ENCODE assay signal across 8 cellular contexts in genomic region chr22:26756675-26757293, GRCh38.
A peak's percentile ranks its signal among the peaks of the same experiment; 100 is the strongest.
DNase-seq lines count a peak whose midpoint lies in the region; ATAC-seq, FAIRE-seq and TF ChIP-seq lines count a peak whose summit lies in the region.

No MANE protein-coding gene starts in this region.

- no peaks in the 10 kb centered on the region for H4K20me1 ChIP-seq in HepG2 (ENCODE audit: insufficient read depth, low read length)

- no peaks in the 10 kb centered on the region for H3K36me3 ChIP-seq in HUES6 (ENCODE audit: control insufficient read depth, insufficient read depth, low read length)
- H3K36me3 ChIP-seq in colonic mucosa = no peaks in the 10 kb centered on the region
- no peaks in the 10 kb centered on the region for H3K36me3 ChIP-seq in HepG2 (replicated peaks in 1 of 2; ENCODE audit: control insufficient read depth in 1 of 2, insufficient read depth in 2 of 2, low read length in 2 of 2)

- no peak overlapping the region for H2AFZ ChIP-seq in HepG2 (ENCODE audit: low read length)

- WGBS in HepG2 (ENCODE audit: low lambda C conversion rate) = 44% methylated on average over 37 of the region's 47 CpGs

- H3K27ac ChIP-seq in CD4-positive, alpha-beta T cell (ENCODE audit: low read depth, low read length) = no peak overlapping the region
- no peak overlapping the region for H3K27ac ChIP-seq in HUES6 (ENCODE audit: low read depth, low read length)
- no peak overlapping the region for H3K27ac ChIP-seq in colonic mucosa
- H3K27ac ChIP-seq in HepG2 (ENCODE audit: extremely low read length, insufficient read depth, low read length) = no peak overlapping the region

- no peak overlapping the region for H3K4me2 ChIP-seq in HepG2 (ENCODE audit: low read depth, low read length)

- peak overlapping the region; percentile 62 for H3K9ac ChIP-seq in HUES6 (ENCODE audit: low read length)
- H3K9ac ChIP-seq in colonic mucosa (ENCODE audit: low read depth in 2 of 2, low read length in 2 of 2) = no peak overlapping the region
- no peak overlapping the region for H3K9ac ChIP-seq in HepG2 (ENCODE audit: insufficient read depth, low read depth, low read length)

- H3K79me2 ChIP-seq in HepG2 (ENCODE audit: insufficient read depth, low read length) = no peaks in the 10 kb centered on the region

- H3K9me3 ChIP-seq in CD4-positive, alpha-beta T cell (ENCODE audit: control insufficient read depth, low read length) = no peaks in the 10 kb centered on the region
- H3K9me3 ChIP-seq in HUES6 (ENCODE audit: control insufficient read depth, insufficient read depth, low read depth, low read length) (peaks cover 6% of the 10 kb centered on the region), colonic mucosa (no peaks in the 10 kb centered on the region), HepG2 (ENCODE audit: low read length) (peaks cover 4% of the 10 kb centered on the region; the same call in 1 of the 2 replicates)

- no peaks in the 10 kb centered on the region for H3K27me3 ChIP-seq in CD4-positive, alpha-beta T cell (ENCODE audit: control insufficient read depth, insufficient read depth, low read length)
- H3K27me3 ChIP-seq in HUES6 (ENCODE audit: control insufficient read depth, insufficient read depth, low read length) (no peaks in the 10 kb centered on the region), colonic mucosa (no peaks in the 10 kb centered on the region), HepG2 (ENCODE audit: control insufficient read depth in 1 of 2, insufficient read depth in 2 of 2, low read length in 2 of 2) (no peaks in the 10 kb centered on the region)

- TF ChIP-seq EP300 in HepG2 (IDR thresholded peaks at IDR 0.05; ENCODE audit: low read depth in 2 of 2, low read length in 2 of 2) = no peak
- no peak for TF ChIP-seq EP300 in HepG2 (CRISPR knock-in tag; IDR thresholded peaks at IDR 0.05; ENCODE audit: borderline replicate concordance)

- TF ChIP-seq POLR2A in HepG2 (IDR thresholded peaks at IDR 0.05; ENCODE audit: insufficient read depth in 1 of 2, low read depth in 2 of 2, low read length in 2 of 2) = no peak

- H3K4me3 Mint-ChIP-seq in CD4-positive, alpha-beta T cell = no peak overlapping the region

- peak in 7 of 10 experiments; percentile 5 to 54 (median 32) for DNase-seq in CD4-positive, alpha-beta T cell
- peak; percentile 37 for DNase-seq in colonic mucosa
- DNase-seq in HepG2 (ENCODE audit: low spot score) = no peak
- DNase-seq in stimulated activated CD4-positive, alpha-beta T cell treated with anti-CD3 and anti-CD28 coated beads, TNF-alpha, amount 100 ng/mL, for 4 hours (ENCODE audit: low read depth in 3 of 3) = peak in 2 of 3 experiments; percentile 5 to 18
- DNase-seq in NK-92 (lab: John Stamatoyannopoulos, UW; ENCODE audit: unreplicated experiment) = no peak

- peak; percentile 60 for TF ChIP-seq CTCF in CD4-positive, alpha-beta T cell (IDR thresholded peaks at IDR 0.05)
- peak; percentile 76 for TF ChIP-seq CTCF in WI38 (IDR thresholded peaks at IDR 0.05; ENCODE audit: low read depth, low read length)
- TF ChIP-seq CTCF in colonic mucosa (IDR thresholded peaks at IDR 0.05) = peak; percentile 87
- peak; percentile 80 for TF ChIP-seq CTCF in HepG2 (CRISPR knock-in tag; IDR thresholded peaks at IDR 0.05)

- BruUV-seq in HepG2 (replicated peaks; lab: Mats Ljungman, UMichigan) = no TSS peak

- H3K4me3 ChIP-seq in HUES6 (ENCODE audit: low read depth, low read length) (peak overlapping the region; percentile 54), WI38 (ENCODE audit: low read depth, low read length) (peak overlapping the region; percentile 6; the same call in 1 of the 2 replicates), colonic mucosa (peak overlapping the region; percentile 10), HepG2 (replicated peaks in 1 of 3; ENCODE audit: insufficient read depth in 1 of 3, low read depth in 2 of 3, low read length in 3 of 3) (no peak overlapping the region; a peak in 1 of 6 replicates)

- FAIRE-seq in HepG2 (lab: Jason Lieb, UNC) = no peak

- CTCF ChIA-PET in CD4-positive, alpha-beta T cell (lab: Charles Lee) = interaction anchor here (1.1 kb wide), 2 partner anchors 10 to 18 kb away, joined by 3 to 4 read pairs; no protein-coding TSS in a partner anchor
- CTCF ChIA-PET in HepG2 (lab: Yijun Ruan, JAX; ENCODE audit: low intra/inter-chr PET ratio, low total read pairs) = interaction anchor here (1.2 to 1.5 kb wide), 2 partner anchors 1123 to 1252 kb away, joined by 4 to 7 read pairs; no protein-coding TSS in a partner anchor

- H3K27me3 Mint-ChIP-seq in CD4-positive, alpha-beta T cell = no peaks in the 10 kb centered on the region

- peak; percentile 90 for TF ChIP-seq RAD21 in HepG2 (CRISPR knock-in tag; IDR thresholded peaks at IDR 0.05)

- POLR2A ChIA-PET in CD4-positive, alpha-beta T cell (lab: Charles Lee) = no interaction called here
- POLR2A ChIA-PET in HepG2 (lab: Yijun Ruan, JAX) = no interaction called here

- H3K4me1 Mint-ChIP-seq in CD4-positive, alpha-beta T cell (ENCODE audit: low read depth) = peaks cover 18% of the 10 kb centered on the region

- H3K36me3 Mint-ChIP-seq in CD4-positive, alpha-beta T cell (ENCODE audit: low read depth) = peaks cover 38% of the 10 kb centered on the region

- peaks cover 21% of the 10 kb centered on the region for H3K4me1 ChIP-seq in HUES6 (ENCODE audit: control insufficient read depth, insufficient read depth, low read length)
- no peaks in the 10 kb centered on the region for H3K4me1 ChIP-seq in colonic mucosa
- H3K4me1 ChIP-seq in HepG2 (ENCODE audit: insufficient read depth, low read length) = no peaks in the 10 kb centered on the region

- no peak overlapping the region for H3K27ac Mint-ChIP-seq in CD4-positive, alpha-beta T cell

- no peaks in the 10 kb centered on the region for H3K9me3 Mint-ChIP-seq in CD4-positive, alpha-beta T cell

- in situ Hi-C loops in HepG2 (cut with HindIII; ENCODE audit: extremely low pct_ligation_motif_present, low pct_unique_long_range_greater_than_20kb) = loop anchor here (25.0 kb wide), 2 partner anchors 1056 to 1256 kb away; partner anchors contain the start of gene MN1

- intact Hi-C loops in CD4-positive, alpha-beta T cell (cut with DNase I, micrococcal nuclease) = loop anchor here (2.0 to 10.0 kb wide), 2 partner anchors 78 to 1048 kb away; partner anchors contain the start of gene MN1 (in 1 of the 2)
- intact Hi-C loops in colonic mucosa (cut with DNase I) = loop anchor here (5.0 to 10.0 kb wide), 3 partner anchors 82 to 1046 kb away; partner anchors contain the start of gene MN1
- intact Hi-C loops in HepG2 (cut with micrococcal nuclease; ENCODE audit: unreplicated experiment) = loop anchor here (5.0 kb wide), 1 partner anchor 651 kb away; no protein-coding TSS in a partner anchor

- ATAC-seq in CD4-positive, alpha-beta T cell (ENCODE audit: poor library complexity) = peak; percentile 54
- ATAC-seq in HepG2 (peak; percentile 81), HG02759 (IDR thresholded peaks at IDR 0.05; ENCODE audit: unreplicated experiment) (no peak)

TF ChIP-seq in HepG2, 621 proteins besides CTCF, POLR2A, EP300 and RAD21 (continues in another document):
- no peak for TF ChIP-seq DMAP1 (CRISPR knock-in tag; IDR thresholded peaks at IDR 0.05)
- TF ChIP-seq ZNF296 (CRISPR knock-in tag; conservative IDR thresholded peaks at IDR 0.05) = no peak
- TF ChIP-seq ZNF512 (CRISPR knock-in tag; IDR thresholded peaks at IDR 0.05) = no peak
- TF ChIP-seq ETS1 (CRISPR knock-in tag; IDR thresholded peaks at IDR 0.05) = no peak
- TF ChIP-seq KDM2A (CRISPR knock-in tag; IDR thresholded peaks at IDR 0.05; ENCODE audit: borderline replicate concordance, low read depth) = no peak
- peak; percentile 65; the same call in 1 of the 2 replicates for TF ChIP-seq ZKSCAN1 (IDR thresholded peaks at IDR 0.05; ENCODE audit: low read length)
- TF ChIP-seq SAP130 (CRISPR knock-in tag; IDR thresholded peaks at IDR 0.05; ENCODE audit: low read depth) = no peak
- TF ChIP-seq ZBTB14 (CRISPR knock-in tag; IDR thresholded peaks at IDR 0.05) = peak; percentile 79
- TF ChIP-seq POGZ (CRISPR knock-in tag; IDR thresholded peaks at IDR 0.05) = no peak
- TF ChIP-seq DNMT1 (CRISPR knock-in tag; IDR thresholded peaks at IDR 0.05) = no peak
- TF ChIP-seq ZNF777 (CRISPR knock-in tag; IDR thresholded peaks at IDR 0.05) = no peak
- TF ChIP-seq HNRNPLL (IDR thresholded peaks at IDR 0.05; ENCODE audit: low read depth, low read length, poor library complexity, severe bottlenecking) = peak; percentile 21
- peak; percentile 29; the same call in 1 of the 2 replicates for TF ChIP-seq SALL2 (CRISPR knock-in tag; IDR thresholded peaks at IDR 0.05)
- TF ChIP-seq ZFP1 (CRISPR knock-in tag; IDR thresholded peaks at IDR 0.05) = no peak
- TF ChIP-seq KDM5A (IDR thresholded peaks at IDR 0.05; ENCODE audit: borderline replicate concordance, low read length) = no peak

Comparison
In these comparisons a context has a peak if more than half of its experiments do, and no peak if none do; other contexts are left out.
1. DNase-seq: peak in CD4-positive, alpha-beta T cell (7 of 10), colonic mucosa (single experiment) and stimulated activated CD4-positive, alpha-beta T cell treated with anti-CD3 and anti-CD28 coated beads, TNF-alpha, amount 100 ng/mL, for 4 hours (2 of 3); none in HepG2 (single experiment) and NK-92 (single experiment).
2. H3K4me3 ChIP-seq: peak in HUES6 (single experiment), WI38 (single experiment) and colonic mucosa (single experiment); none in HepG2 (0 of 3).
3. Peak in every context shown above with its lines, with median percentiles within 50 percentile points of each other: CTCF ChIP-seq.